32 cellular contexts compared by ENCODE assay signal in genomic region chr21:37427221-37427620, GRCh38.
"Had no signal": no experiment of that assay in that cellular context is flagged by ENCODE, and none has a peak within 500 bp of the region (broad histone marks: within the 10 kb centered on the region; RNA-seq: fewer than 3 reads in every experiment).

No MANE protein-coding gene starts in this region.

- H3K4me1 ChIP-seq: breast epithelium had no signal

- H3K4me3 ChIP-seq: ascending aorta, breast epithelium, esophagus squamous epithelium, left ventricle myocardium inferior, lung, skin epidermis, stomach, thyroid gland, upper lobe of right lung had no signal

- H3K27ac ChIP-seq: ascending aorta, breast epithelium, epithelial cell of prostate, esophagus squamous epithelium, left ventricle myocardium inferior, skin epidermis, stomach, thyroid gland, upper lobe of right lung, WERI-Rb-1 had no signal

- H3K27me3 ChIP-seq: ascending aorta, breast epithelium, esophagus squamous epithelium, stomach, thyroid gland, upper lobe of right lung had no signal

- H3K27ac Mint-ChIP-seq: activated CD4-positive, alpha-beta memory T cell treated with anti-CD3 and anti-CD28 coated beads, Interleukin-2, amount 10 ng/mL, durations not matched to agents 7 days and 5 days; activated naive CD8-positive, alpha-beta T cell treated with anti-CD3 and anti-CD28 coated beads for 36 hours; activated T-helper 17 cell treated with anti-CD3 and anti-CD28 coated beads, Interleukin-2, amount 50 U/mL, for 72 hours; natural killer cell treated with Interleukin-12 subunit alpha and Interleukin-12 subunit beta and Interleukin-15 and Interleukin-18, amount 100 ng/mL, for 72 hours had no signal

- H3K27me3 Mint-ChIP-seq: activated CD4-positive, alpha-beta memory T cell treated with anti-CD3 and anti-CD28 coated beads, Interleukin-2, amount 10 ng/mL, durations not matched to agents 7 days and 5 days; activated naive CD8-positive, alpha-beta T cell treated with anti-CD3 and anti-CD28 coated beads for 36 hours; activated T-helper 17 cell treated with anti-CD3 and anti-CD28 coated beads, Interleukin-2, amount 50 U/mL, for 72 hours; natural killer cell treated with Interleukin-12 subunit alpha and Interleukin-12 subunit beta and Interleukin-15 and Interleukin-18, amount 100 ng/mL, for 72 hours; stimulated activated naive B cell treated with anti-CD40 and anti-IgM and Interleukin-4, amounts not matched to agents 10 μg/mL and 1 μg/mL and 100 μg/mL, for 72 hours had no signal

- H3K9me3 Mint-ChIP-seq: activated CD4-positive, alpha-beta memory T cell treated with anti-CD3 and anti-CD28 coated beads, Interleukin-2, amount 10 ng/mL, durations not matched to agents 7 days and 5 days; activated T-cell treated with anti-CD3 and anti-CD28 coated beads, Interleukin-2, amount 50 U/mL, for 4 hours; activated T-helper 17 cell treated with anti-CD3 and anti-CD28 coated beads, Interleukin-2, amount 50 U/mL, for 72 hours; natural killer cell treated with Interleukin-12 subunit alpha and Interleukin-12 subunit beta and Interleukin-15 and Interleukin-18, amount 100 ng/mL, for 72 hours had no signal

- FAIRE-seq: colon, frontal cortex, TTC549 had no signal

- DNase-seq: activated CD4-positive, alpha-beta memory T cell treated with anti-CD3 and anti-CD28 coated beads, Interleukin-2, amount 10 ng/mL, durations not matched to agents 7 days and 5 days; activated CD4-positive, alpha-beta T cell treated with anti-CD3 and anti-CD28 coated beads for 48 hours; activated CD8-positive, alpha-beta memory T cell treated with anti-CD3 and anti-CD28 coated beads, Interleukin-2, amount 50 U/mL, for 48 hours; activated naive CD8-positive, alpha-beta T cell treated with anti-CD3 and anti-CD28 coated beads for 36 hours; activated T-cell treated with anti-CD3 and anti-CD28 coated beads, Interleukin-2, amount 50 U/mL, for 4 hours; central memory CD4-positive, alpha-beta T cell; dermis blood vessel endothelial cell; effector CD4-positive, alpha-beta T cell; esophagus squamous epithelium; glutamatergic neuron; left ventricle myocardium inferior; mesendoderm; posterior cingulate gyrus; retina; stimulated activated CD4-positive, alpha-beta T cell treated with anti-CD3 and anti-CD28 coated beads, Interleukin-4, amount 100 ng/mL, for 24 hours; stimulated activated CD8-positive, alpha-beta memory T cell treated with anti-CD3 and anti-CD28 coated beads, Interleukin-4, amount 100 ng/mL, for 48 hours; stimulated activated naive B cell treated with anti-CD40 and anti-IgM and Interleukin-4, amounts not matched to agents 10 μg/mL and 1 μg/mL and 100 μg/mL, for 72 hours; stomach; T-helper 9 cell; thyroid gland; upper lobe of right lung; WERI-Rb-1 had no signal

- H3K36me3 ChIP-seq: ascending aorta, breast epithelium, left ventricle myocardium inferior, thyroid gland had no signal

- H3K4me3 Mint-ChIP-seq: activated CD4-positive, alpha-beta memory T cell treated with anti-CD3 and anti-CD28 coated beads, Interleukin-2, amount 10 ng/mL, durations not matched to agents 7 days and 5 days; activated naive CD8-positive, alpha-beta T cell treated with anti-CD3 and anti-CD28 coated beads for 36 hours; activated T-cell treated with anti-CD3 and anti-CD28 coated beads, Interleukin-2, amount 50 U/mL, for 4 hours; activated T-helper 17 cell treated with anti-CD3 and anti-CD28 coated beads, Interleukin-2, amount 50 U/mL, for 72 hours; natural killer cell treated with Interleukin-12 subunit alpha and Interleukin-12 subunit beta and Interleukin-15 and Interleukin-18, amount 100 ng/mL, for 72 hours; stimulated activated naive B cell treated with anti-CD40 and anti-IgM and Interleukin-4, amounts not matched to agents 10 μg/mL and 1 μg/mL and 100 μg/mL, for 72 hours had no signal

- H3K9me3 ChIP-seq: ascending aorta, breast epithelium, esophagus squamous epithelium, left ventricle myocardium inferior, stomach, thyroid gland, upper lobe of right lung had no signal
